ENCODE assay signal across 15 cellular contexts in genomic region chr10:24214762-24215161, GRCh38. TPM values are rescaled to one million over a fixed set of nuclear protein-coding genes. Genes with fewer than 3 reads are reported as not detected.
A peak's percentile ranks its signal among the peaks of the same experiment; 100 is the strongest.
DNase-seq lines count a peak whose midpoint lies in the region; ATAC-seq and TF ChIP-seq lines count a peak whose summit lies in the region.
"Had no signal": no experiment of that assay in that cellular context is flagged by ENCODE, and none has a peak within 500 bp of the region (broad histone marks: within the 10 kb centered on the region; RNA-seq: fewer than 3 reads in every experiment).

No MANE protein-coding gene starts in this region.

- H3K9me3 ChIP-seq in right cardiac atrium (ENCODE audit: control insufficient read depth, low read length) (no peaks in the 10 kb centered on the region), parathyroid adenoma (ENCODE audit: control insufficient read depth, low read length) (no peaks in the 10 kb centered on the region), vagina (no peaks in the 10 kb centered on the region)
- H3K9me3 ChIP-seq: A549 had no signal

- H3K27me3 ChIP-seq in right cardiac atrium (ENCODE audit: control insufficient read depth, insufficient read depth): no peaks in the 10 kb centered on the region
- H3K27me3 ChIP-seq in parathyroid adenoma (ENCODE audit: control insufficient read depth, insufficient read depth, low read length): no peaks in the 10 kb centered on the region
- no peaks in the 10 kb centered on the region for H3K27me3 ChIP-seq in vagina

- H3K4me2 ChIP-seq in parathyroid adenoma (ENCODE audit: low read length): peak overlapping the region; percentile 41
- H3K4me2 ChIP-seq: A549 had no signal

- WGBS in right cardiac atrium: 52% methylated on average over 5 of the region's 5 CpGs

- intact Hi-C loops in Right ventricle myocardium inferior (cut with DNase I) (loop anchor here (5.0 kb wide), 1 partner anchor 43 kb away; no protein-coding TSS in a partner anchor), cardiac septum (cut with DNase I) (loop anchor here (5.0 to 10.0 kb wide), 2 partner anchors 43 to 130 kb away; no protein-coding TSS in a partner anchor), right cardiac atrium (cut with DNase I) (loop anchor here in 2 of 4 donors (10.0 kb wide), 2 partner anchors 60 to 80 kb away; no protein-coding TSS in a partner anchor), vagina (cut with DNase I) (loop anchor here (10.0 kb wide), 1 partner anchor 150 kb away; no protein-coding TSS in a partner anchor)

- no peak for TF ChIP-seq POLR2A in vagina (IDR thresholded peaks at IDR 0.05)

- peak overlapping the region; percentile 78 for H2AFZ ChIP-seq in parathyroid adenoma

- no peak overlapping the region for H3K9ac ChIP-seq in parathyroid adenoma

- peak overlapping the region; percentile 84 for H3K27ac ChIP-seq in right cardiac atrium (ENCODE audit: low read length)
- H3K27ac ChIP-seq in parathyroid adenoma: peak overlapping the region; percentile 80
- H3K27ac ChIP-seq in vagina: peak overlapping the region; percentile 52
- H3K27ac ChIP-seq: A549 had no signal

- peak; percentile 30 for ATAC-seq in Right ventricle myocardium inferior
- ATAC-seq in right cardiac atrium: peak; percentile 7 to 28
- no peak for ATAC-seq in HG03457 (IDR thresholded peaks at IDR 0.05; ENCODE audit: unreplicated experiment)
- ATAC-seq in HG02938 (IDR thresholded peaks at IDR 0.05; ENCODE audit: unreplicated experiment): no peak
- ATAC-seq: A549 had no signal

- no peaks in the 10 kb centered on the region for H3K36me3 ChIP-seq in parathyroid adenoma (ENCODE audit: control insufficient read depth, insufficient read depth, low read length)
- no peaks in the 10 kb centered on the region for H3K36me3 ChIP-seq in vagina

- TF ChIP-seq CTCF in parathyroid adenoma (IDR thresholded peaks at IDR 0.05) (no peak), vagina (IDR thresholded peaks at IDR 0.05) (no peak)

- H3K4me1 ChIP-seq in right cardiac atrium (ENCODE audit: control insufficient read depth, insufficient read depth, low read length): peaks cover 19% of the 10 kb centered on the region
- H3K4me1 ChIP-seq in parathyroid adenoma: peaks cover 43% of the 10 kb centered on the region
- peaks cover 27% of the 10 kb centered on the region for H3K4me1 ChIP-seq in vagina

- H3K79me2 ChIP-seq in parathyroid adenoma: peaks cover 35% of the 10 kb centered on the region

- H3K4me3 ChIP-seq in right cardiac atrium (ENCODE audit: low read length) (no peak overlapping the region), parathyroid adenoma (ENCODE audit: low read depth, low read length) (peak overlapping the region; percentile 15), vagina (no peak overlapping the region)
- H3K4me3 ChIP-seq: A549 had no signal

- DNase-seq in Right ventricle myocardium inferior (ENCODE audit: missing footprints): no peak
- DNase-seq in cardiac septum (ENCODE audit: low spot score): no peak
- peak in 1 of 3 donors; percentile 57 for DNase-seq in right cardiac atrium
- DNase-seq in vagina (ENCODE audit: extremely low spot score in 2 of 2): peak in 1 of 2 donors; percentile 77
- no peak for DNase-seq in HCEC 1CT
- DNase-seq: activated CD4-positive, alpha-beta T cell treated with anti-CD3 and anti-CD28 coated beads, Interleukin-2, amount 50 U/mL, for 4 hours; CD4-positive, CD25-positive, alpha-beta regulatory T cell; dermis blood vessel endothelial cell; midbrain; NCI-H226; stimulated activated CD4-positive, alpha-beta T cell treated with anti-CD3 and anti-CD28 coated beads, Interleukin-4, amount 100 ng/mL, for 24 hours had no signal

RNA-seq across cellular contexts. Expression of gene KIAA1217, which starts 5.8 kb away (rescaled TPM):
- total RNA-seq in Right ventricle myocardium inferior: 45.0 TPM
- 24.0 TPM for total RNA-seq in cardiac septum
- 10 to 100 TPM; 27.1 to 43.6 (median 31.5) TPM for total RNA-seq in right cardiac atrium
- 14.6 TPM for polyA plus RNA-seq in right cardiac atrium
- total RNA-seq in vagina: 54.3 TPM
- polyA plus RNA-seq: CD4-positive, CD25-positive, alpha-beta regulatory T cell had no signal

Comparison
In these comparisons a context has a peak if more than half of its experiments do, and no peak if none do; other contexts are left out.
1. ATAC-seq: peak in Right ventricle myocardium inferior (single experiment) and right cardiac atrium (2 of 2); none in HG03457 (single experiment) and HG02938 (single experiment).
2. Peak in every context shown above with its lines, with median percentiles within 50 percentile points of each other: H3K27ac ChIP-seq.